31 cellular contexts compared by ENCODE assay signal in genomic region chrX:47976254-47977151, GRCh38. TPM values are rescaled to one million over a fixed set of nuclear protein-coding genes. Genes with fewer than 3 reads are reported as not detected.
"Had no signal": no experiment of that assay in that cellular context is flagged by ENCODE, and none has a peak within 500 bp of the region (broad histone marks: within the 10 kb centered on the region; RNA-seq: fewer than 3 reads in every experiment).

No MANE protein-coding gene starts in this region.

- DNase-seq: activated CD4-positive, alpha-beta T cell treated with anti-CD3 and anti-CD28 coated beads, Interleukin-2, amount 10 ng/mL, durations not matched to agents 7 days and 5 days; activated CD4-positive, CD25-positive, alpha-beta regulatory T cell treated with anti-CD3 and anti-CD28 coated beads, Interleukin-2, amount 50 U/mL, for 72 hours; activated CD8-positive, alpha-beta T cell treated with anti-CD3 and anti-CD28 coated beads for 36 hours; activated gamma-delta T cell treated with Interleukin-2 at 50 U/mL for 16 hours; activated naive CD8-positive, alpha-beta T cell treated with anti-CD3 and anti-CD28 coated beads, Interleukin-2, amount 50 U/mL, for 24 hours; activated T-cell treated with anti-CD3 and anti-CD28 coated beads, Interleukin-2, amount 50 U/mL, for 4 hours; aorta; dorsolateral prefrontal cortex; effector memory CD4-positive, alpha-beta T cell; foreskin fibroblast; head of caudate nucleus; hippocampal formation; left colon; midbrain; naive thymus-derived CD4-positive, alpha-beta T cell; ovary; sigmoid colon; small intestine; stimulated activated CD4-positive, alpha-beta T cell treated with anti-CD3 and anti-CD28 coated beads, Interleukin-4, amount 100 ng/mL, for 24 hours; substantia nigra had no signal

- H3K27me3 ChIP-seq: ovary, sigmoid colon, vagina had no signal

- ATAC-seq: activated CD8-positive, alpha-beta T cell treated with anti-CD3 and anti-CD28 coated beads for 36 hours; activated naive CD8-positive, alpha-beta T cell treated with anti-CD3 and anti-CD28 coated beads, Interleukin-2, amount 50 U/mL, for 24 hours; activated T-cell treated with anti-CD3 and anti-CD28 coated beads, Interleukin-2, amount 50 U/mL, for 4 hours; activated T-helper 17 cell treated with anti-CD3 and anti-CD28 coated beads, Interleukin-2, amount 50 U/mL, for 72 hours; esophagus mucosa; left colon; naive thymus-derived CD4-positive, alpha-beta T cell; stimulated activated effector memory CD8-positive, alpha-beta T cell treated with anti-CD3 and anti-CD28 coated beads, Interleukin-12 subunit alpha, Interleukin-12 subunit beta, amount 100 ng/mL, for 72 hours had no signal

- H3K4me3 ChIP-seq: coronary artery, dorsolateral prefrontal cortex, ovary, sigmoid colon, vagina had no signal

- H3K4me1 ChIP-seq: sigmoid colon, vagina had no signal

- H3K36me3 ChIP-seq: ovary had no signal

- FAIRE-seq: keratinocyte, small intestine had no signal

- H3K27ac ChIP-seq: coronary artery, dorsolateral prefrontal cortex, ovary, sigmoid colon, vagina had no signal

RNA-seq across cellular contexts. Expression of gene SPACA5, which starts 30.3 kb away (rescaled TPM):
- total RNA-seq: activated CD8-positive, alpha-beta T cell treated with anti-CD3 and anti-CD28 coated beads for 36 hours; activated T-cell treated with anti-CD3 and anti-CD28 coated beads, Interleukin-2, amount 50 U/mL, for 4 hours; activated T-helper 17 cell treated with anti-CD3 and anti-CD28 coated beads, Interleukin-2, amount 50 U/mL, for 72 hours; aorta; cardiac septum; cerebellum; esophagus mucosa; left colon; lower leg skin; ovary; progenitor cell of endocrine pancreas; sigmoid colon; vagina had no signal
- polyA plus RNA-seq: aorta, keratinocyte, neural cell, sigmoid colon, small intestine had no signal
